Comparison of ENCODE assay signal across 15 cellular contexts in genomic region chr5:92222449-92222848, GRCh38.
DNase-seq lines count a peak whose midpoint lies in the region; ATAC-seq and TF ChIP-seq lines count a peak whose summit lies in the region.
"Had no signal": no experiment of that assay in that cellular context is flagged by ENCODE, and none has a peak within 500 bp of the region (broad histone marks: within the 10 kb centered on the region; RNA-seq: fewer than 3 reads in every experiment).

No MANE protein-coding gene starts in this region.

- H3K4me3 ChIP-seq in adipocyte (ENCODE audit: low read length) (no peak overlapping the region), osteoblast (ENCODE audit: insufficient read depth, low read length) (no peak overlapping the region)
- no peak overlapping the region for H3K4me3 ChIP-seq in CD8-positive, alpha-beta T cell (ENCODE audit: low read depth, low read length)
- H3K4me3 ChIP-seq: colonic mucosa had no signal

- H3K4me3 Mint-ChIP-seq in nephron progenitor cell, result no peak overlapping the region
- H3K4me3 Mint-ChIP-seq in CD8-positive, alpha-beta T cell, result no peak overlapping the region
- H3K4me3 Mint-ChIP-seq: activated CD4-positive, alpha-beta T cell treated with anti-CD3 and anti-CD28 coated beads for 36 hours; activated naive CD8-positive, alpha-beta T cell treated with anti-CD3 and anti-CD28 coated beads, Interleukin-2, amount 10 ng/mL, durations not matched to agents 7 days and 5 days; CD4-positive, alpha-beta memory T cell; nephron; stimulated activated naive B cell treated with anti-CD40 and anti-IgM and Interleukin-4, amounts not matched to agents 10 μg/mL and 1 μg/mL and 100 μg/mL, for 72 hours; T-cell had no signal

- CTCF ChIA-PET in CD8-positive, alpha-beta T cell (lab: Charles Lee), result no interaction called here

- H3K36me3 Mint-ChIP-seq in nephron progenitor cell (ENCODE audit: low read depth), result peaks cover 13% of the 10 kb centered on the region
- no peaks in the 10 kb centered on the region for H3K36me3 Mint-ChIP-seq in CD8-positive, alpha-beta T cell
- H3K36me3 Mint-ChIP-seq: activated naive CD8-positive, alpha-beta T cell treated with anti-CD3 and anti-CD28 coated beads, Interleukin-2, amount 10 ng/mL, durations not matched to agents 7 days and 5 days; CD4-positive, alpha-beta memory T cell; stimulated activated naive B cell treated with anti-CD40 and anti-IgM and Interleukin-4, amounts not matched to agents 10 μg/mL and 1 μg/mL and 100 μg/mL, for 72 hours; T-cell had no signal

- no peaks in the 10 kb centered on the region for H4K20me1 ChIP-seq in osteoblast (ENCODE audit: insufficient read depth, low read length)

- TF ChIP-seq CTCF in nephron progenitor cell (IDR thresholded peaks at IDR 0.05) (peak; percentile 13), osteoblast (IDR thresholded peaks at IDR 0.05; ENCODE audit: extremely low read depth, low read depth, low read length) (no peak)
- no peak for TF ChIP-seq CTCF in CD8-positive, alpha-beta T cell (IDR thresholded peaks at IDR 0.05)

- peaks cover 29% of the 10 kb centered on the region for H3K9me3 Mint-ChIP-seq in nephron progenitor cell
- peaks cover 21% of the 10 kb centered on the region for H3K9me3 Mint-ChIP-seq in CD8-positive, alpha-beta T cell

- H3K79me2 ChIP-seq in osteoblast (ENCODE audit: insufficient read depth, low read length), result no peaks in the 10 kb centered on the region

- POLR2A ChIA-PET in CD8-positive, alpha-beta T cell (lab: Charles Lee), result no interaction called here

- DNase-seq in D341Med (ENCODE audit: low spot score) (peak; percentile 18), HT1080 (ENCODE audit: low read depth) (peak; percentile 14), adipocyte (ENCODE audit: low read depth) (peak; percentile 22), nephron progenitor cell (no peak), osteoblast (ENCODE audit: insufficient read length, low spot score, missing footprints) (no peak)
- no peak for DNase-seq in CD8-positive, alpha-beta T cell
- DNase-seq: activated CD4-positive, alpha-beta T cell treated with anti-CD3 and anti-CD28 coated beads for 36 hours; activated naive CD8-positive, alpha-beta T cell treated with anti-CD3 and anti-CD28 coated beads, Interleukin-2, amount 10 ng/mL, durations not matched to agents 7 days and 5 days; CD4-positive, alpha-beta memory T cell; colonic mucosa; stimulated activated naive B cell treated with anti-CD40 and anti-IgM and Interleukin-4, amounts not matched to agents 10 μg/mL and 1 μg/mL and 100 μg/mL, for 72 hours; T-cell had no signal

- H3K27me3 ChIP-seq in adipocyte (replicated peaks; ENCODE audit: control insufficient read depth, insufficient read depth, low read length) (no peaks in the 10 kb centered on the region), osteoblast (ENCODE audit: insufficient read depth, low read length) (no peaks in the 10 kb centered on the region)
- H3K27me3 ChIP-seq in CD8-positive, alpha-beta T cell (ENCODE audit: insufficient read depth, low read length), result no peaks in the 10 kb centered on the region
- H3K27me3 ChIP-seq: colonic mucosa had no signal

- H3K27ac ChIP-seq in CD8-positive, alpha-beta T cell (ENCODE audit: low read depth, low read length), result no peak overlapping the region
- no peak overlapping the region for H3K27ac ChIP-seq in osteoblast (ENCODE audit: low read depth, low read length)
- H3K27ac ChIP-seq: colonic mucosa had no signal

- H3K9ac ChIP-seq in adipocyte (ENCODE audit: low read length), result no peak overlapping the region

- H3K9me3 ChIP-seq in adipocyte (ENCODE audit: control insufficient read depth, low read length), result peaks cover 3% of the 10 kb centered on the region
- H3K9me3 ChIP-seq in CD8-positive, alpha-beta T cell (ENCODE audit: low read length), result no peaks in the 10 kb centered on the region
- H3K9me3 ChIP-seq in osteoblast (ENCODE audit: low read depth, low read length), result peaks cover 2% of the 10 kb centered on the region
- H3K9me3 ChIP-seq: colonic mucosa had no signal

- H3K27ac Mint-ChIP-seq in nephron progenitor cell, result no peak overlapping the region
- no peak overlapping the region for H3K27ac Mint-ChIP-seq in CD8-positive, alpha-beta T cell
- H3K27ac Mint-ChIP-seq: activated CD4-positive, alpha-beta T cell treated with anti-CD3 and anti-CD28 coated beads for 36 hours; activated naive CD8-positive, alpha-beta T cell treated with anti-CD3 and anti-CD28 coated beads, Interleukin-2, amount 10 ng/mL, durations not matched to agents 7 days and 5 days; CD4-positive, alpha-beta memory T cell; nephron; stimulated activated naive B cell treated with anti-CD40 and anti-IgM and Interleukin-4, amounts not matched to agents 10 μg/mL and 1 μg/mL and 100 μg/mL, for 72 hours; T-cell had no signal

- no peak overlapping the region for H2AFZ ChIP-seq in osteoblast (ENCODE audit: low read length)

- H3K4me2 ChIP-seq in osteoblast (ENCODE audit: insufficient read depth, low read length), result no peak overlapping the region

- intact Hi-C loops in CD8-positive, alpha-beta T cell (cut with DNase I, micrococcal nuclease), result no loop called here

- H3K36me3 ChIP-seq in adipocyte (ENCODE audit: control insufficient read depth, insufficient read depth, low read length, severe bottlenecking) (no peaks in the 10 kb centered on the region), osteoblast (ENCODE audit: insufficient read depth, low read length) (no peaks in the 10 kb centered on the region)
- H3K36me3 ChIP-seq in CD8-positive, alpha-beta T cell (ENCODE audit: insufficient read depth, low read length), result no peaks in the 10 kb centered on the region
- H3K36me3 ChIP-seq: colonic mucosa had no signal

- H3K27me3 Mint-ChIP-seq in nephron progenitor cell (ENCODE audit: low read depth, poor library complexity), result no peaks in the 10 kb centered on the region
- H3K27me3 Mint-ChIP-seq in CD8-positive, alpha-beta T cell (ENCODE audit: low read depth), result no peaks in the 10 kb centered on the region
- H3K27me3 Mint-ChIP-seq: activated CD4-positive, alpha-beta T cell treated with anti-CD3 and anti-CD28 coated beads for 36 hours; activated naive CD8-positive, alpha-beta T cell treated with anti-CD3 and anti-CD28 coated beads, Interleukin-2, amount 10 ng/mL, durations not matched to agents 7 days and 5 days; CD4-positive, alpha-beta memory T cell; stimulated activated naive B cell treated with anti-CD40 and anti-IgM and Interleukin-4, amounts not matched to agents 10 μg/mL and 1 μg/mL and 100 μg/mL, for 72 hours; T-cell had no signal

- H3K4me1 Mint-ChIP-seq in nephron progenitor cell, result no peaks in the 10 kb centered on the region
- H3K4me1 Mint-ChIP-seq in CD8-positive, alpha-beta T cell (ENCODE audit: low read depth), result no peaks in the 10 kb centered on the region
- H3K4me1 Mint-ChIP-seq: activated CD4-positive, alpha-beta T cell treated with anti-CD3 and anti-CD28 coated beads for 36 hours; activated naive CD8-positive, alpha-beta T cell treated with anti-CD3 and anti-CD28 coated beads, Interleukin-2, amount 10 ng/mL, durations not matched to agents 7 days and 5 days; CD4-positive, alpha-beta memory T cell; nephron; stimulated activated naive B cell treated with anti-CD40 and anti-IgM and Interleukin-4, amounts not matched to agents 10 μg/mL and 1 μg/mL and 100 μg/mL, for 72 hours; T-cell had no signal

- ATAC-seq in CD8-positive, alpha-beta T cell, result no peak
- ATAC-seq in GM19463 (IDR thresholded peaks at IDR 0.05; ENCODE audit: unreplicated experiment), result no peak
- ATAC-seq: activated CD4-positive, alpha-beta T cell treated with anti-CD3 and anti-CD28 coated beads for 36 hours; esophagus mucosa; stimulated activated naive B cell treated with anti-CD40 and anti-IgM and Interleukin-4, amounts not matched to agents 10 μg/mL and 1 μg/mL and 100 μg/mL, for 72 hours; T-cell had no signal

- H3K4me1 ChIP-seq in adipocyte (ENCODE audit: control insufficient read depth, insufficient read depth, low read length), result no peaks in the 10 kb centered on the region
- H3K4me1 ChIP-seq in CD8-positive, alpha-beta T cell (ENCODE audit: insufficient read depth, low read length), result no peaks in the 10 kb centered on the region
- no peaks in the 10 kb centered on the region for H3K4me1 ChIP-seq in osteoblast (ENCODE audit: insufficient read depth, low read length)
- H3K4me1 ChIP-seq: colonic mucosa had no signal

Comparison
In these comparisons a context has a peak if more than half of its experiments do, and no peak if none do; other contexts are left out.
1. DNase-seq: peak in D341Med (single experiment), HT1080 (single experiment) and adipocyte (single experiment); none in nephron progenitor cell (single experiment), CD8-positive, alpha-beta T cell (0 of 7) and osteoblast (single experiment).